20 cellular contexts compared by ENCODE assay signal in the genomic region with DNA sequence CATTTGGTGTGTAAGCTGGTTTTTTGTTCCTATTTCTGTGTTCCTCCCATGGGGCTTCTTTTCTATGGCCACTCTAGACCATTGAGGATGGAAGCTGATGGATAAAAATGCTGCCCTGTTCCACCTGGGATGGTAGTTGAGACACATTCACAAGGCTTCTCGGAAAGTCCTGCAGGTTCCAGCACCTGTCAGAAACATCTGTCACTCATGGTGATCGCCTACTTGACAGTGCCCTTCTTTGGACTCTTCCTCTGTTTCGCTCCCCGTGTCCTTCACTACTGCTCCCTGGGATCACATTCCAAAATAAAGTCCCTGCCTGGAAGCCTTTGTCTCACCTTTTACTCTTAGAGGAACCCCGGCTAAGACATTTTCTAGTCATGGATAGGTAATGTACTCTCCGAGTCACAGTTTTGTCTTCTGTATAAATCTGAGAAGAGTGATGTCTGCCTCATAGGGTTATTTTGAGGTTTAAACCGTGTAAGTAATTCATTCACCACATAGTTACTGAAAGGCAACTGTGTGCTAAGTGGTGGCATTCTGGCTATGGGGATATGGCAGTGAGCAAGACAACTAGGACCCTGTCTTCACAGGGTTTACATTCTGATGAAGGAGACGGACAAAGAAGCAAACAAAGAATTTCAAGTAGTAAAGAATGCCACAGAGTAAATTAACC. TPM values are rescaled to one million over a fixed set of nuclear protein-coding genes. Genes with fewer than 3 reads are reported as not detected.
DNase-seq lines count a peak whose midpoint lies in the region; ATAC-seq and TF ChIP-seq lines count a peak whose summit lies in the region.
"Had no signal": no experiment of that assay in that cellular context is flagged by ENCODE, and none has a peak within 500 bp of the region (broad histone marks: within the 10 kb centered on the region; RNA-seq: fewer than 3 reads in every experiment).

No MANE protein-coding gene starts in this region.

- no peaks in the 10 kb centered on the region for H3K27me3 Mint-ChIP-seq in activated CD8-positive, alpha-beta memory T cell treated with anti-CD3 and anti-CD28 coated beads, Interleukin-2, amount 10 ng/mL, durations not matched to agents 7 days and 5 days
- H3K27me3 Mint-ChIP-seq in CD8-positive, alpha-beta T cell (ENCODE audit: low read depth): no peaks in the 10 kb centered on the region
- no peaks in the 10 kb centered on the region for H3K27me3 Mint-ChIP-seq in activated naive CD8-positive, alpha-beta T cell
- H3K27me3 Mint-ChIP-seq: stimulated activated naive B cell treated with anti-CD40 and anti-IgM and Interleukin-4, amounts not matched to agents 10 μg/mL and 1 μg/mL and 100 μg/mL, for 72 hours had no signal

- peak overlapping the region; percentile 10 for H3K4me3 Mint-ChIP-seq in activated CD8-positive, alpha-beta memory T cell treated with anti-CD3 and anti-CD28 coated beads, Interleukin-2, amount 10 ng/mL, durations not matched to agents 7 days and 5 days
- H3K4me3 Mint-ChIP-seq in CD8-positive, alpha-beta T cell: peak overlapping the region; percentile 38
- peak overlapping the region; percentile 73 for H3K4me3 Mint-ChIP-seq in activated naive CD8-positive, alpha-beta T cell
- H3K4me3 Mint-ChIP-seq: stimulated activated naive B cell treated with anti-CD40 and anti-IgM and Interleukin-4, amounts not matched to agents 10 μg/mL and 1 μg/mL and 100 μg/mL, for 72 hours had no signal

- WGBS in psoas muscle, 3 donors: 32 to 49% (median 36%) methylated on average over 8 of the region's 8 CpGs

- no peaks in the 10 kb centered on the region for H3K27me3 ChIP-seq in CD8-positive, alpha-beta T cell (ENCODE audit: insufficient read depth, low read length)
- no peaks in the 10 kb centered on the region for H3K27me3 ChIP-seq in psoas muscle (ENCODE audit: insufficient read depth in 3 of 3, low read length in 2 of 3)
- H3K27me3 ChIP-seq: colonic mucosa, neutrophil, transverse colon had no signal

- DNase-seq in activated CD8-positive, alpha-beta memory T cell treated with anti-CD3 and anti-CD28 coated beads, Interleukin-2, amount 10 ng/mL, durations not matched to agents 7 days and 5 days: no peak
- DNase-seq in activated CD8-positive, alpha-beta memory T cell treated with anti-CD3 and anti-CD28 coated beads, Interleukin-2, amount 50 U/mL, for 48 hours: no peak
- no peak for DNase-seq in CD8-positive, alpha-beta T cell
- DNase-seq in psoas muscle (no peak), NCI-H2227 (lab: John Stamatoyannopoulos, UW; ENCODE audit: unreplicated experiment) (no peak), DMS 273 treated with DMSO at 0.1 percent for 48 hours (lab: John Stamatoyannopoulos, UW) (no peak)
- DNase-seq: activated gamma-delta T cell treated with Interleukin-2 at 50 U/mL for 16 hours; colonic mucosa; NCI-H1694 treated with DMSO at 0.1 percent for 48 hours; NCI-H345; SK-N-SH; stimulated activated naive B cell treated with anti-CD40 and anti-IgM and Interleukin-4, amounts not matched to agents 10 μg/mL and 1 μg/mL and 100 μg/mL, for 72 hours; transverse colon had no signal

- CTCF ChIA-PET in activated CD8-positive, alpha-beta memory T cell treated with anti-CD3 and anti-CD28 coated beads, Interleukin-2, amount 10 ng/mL, durations not matched to agents 7 days and 5 days (lab: Charles Lee): interaction anchor here (1.0 kb wide), 1 partner anchor 9 kb away, joined by 4 read pairs; no protein-coding TSS in a partner anchor
- CTCF ChIA-PET in CD8-positive, alpha-beta T cell (lab: Charles Lee): interaction anchor here (0.7 to 1.1 kb wide), 2 partner anchors 10 to 45 kb away, joined by 3 to 6 read pairs; no protein-coding TSS in a partner anchor

- H3K27ac Mint-ChIP-seq in activated CD8-positive, alpha-beta memory T cell treated with anti-CD3 and anti-CD28 coated beads, Interleukin-2, amount 10 ng/mL, durations not matched to agents 7 days and 5 days: peak overlapping the region; percentile 84
- peak overlapping the region; percentile 89 for H3K27ac Mint-ChIP-seq in CD8-positive, alpha-beta T cell
- peak overlapping the region; percentile 93 for H3K27ac Mint-ChIP-seq in activated naive CD8-positive, alpha-beta T cell
- H3K27ac Mint-ChIP-seq: stimulated activated naive B cell treated with anti-CD40 and anti-IgM and Interleukin-4, amounts not matched to agents 10 μg/mL and 1 μg/mL and 100 μg/mL, for 72 hours had no signal

- peaks cover 93% of the 10 kb centered on the region for H3K4me1 ChIP-seq in CD8-positive, alpha-beta T cell (ENCODE audit: insufficient read depth, low read length)
- H3K4me1 ChIP-seq in psoas muscle: peaks cover 73% of the 10 kb centered on the region
- H3K4me1 ChIP-seq: colonic mucosa had no signal

- no peak for TF ChIP-seq CTCF in CD8-positive, alpha-beta T cell (IDR thresholded peaks at IDR 0.05)
- no peak for TF ChIP-seq CTCF in psoas muscle (IDR thresholded peaks at IDR 0.05)

- peak overlapping the region; percentile 11 for H3K27ac ChIP-seq in CD8-positive, alpha-beta T cell (ENCODE audit: low read depth, low read length)
- H3K27ac ChIP-seq in psoas muscle: peak overlapping the region; percentile 77
- H3K27ac ChIP-seq: colonic mucosa, neutrophil, transverse colon had no signal

- intact Hi-C loops in CD8-positive, alpha-beta T cell (cut with DNase I, micrococcal nuclease): loop anchor here in 1 of 2 experiments (2.0 kb wide), 1 partner anchor 37 kb away; the partner anchor contains the start of gene GPR18
- intact Hi-C loops in psoas muscle (cut with DNase I): no loop called here

- peaks cover 34% of the 10 kb centered on the region for H3K36me3 Mint-ChIP-seq in activated CD8-positive, alpha-beta memory T cell treated with anti-CD3 and anti-CD28 coated beads, Interleukin-2, amount 10 ng/mL, durations not matched to agents 7 days and 5 days
- peaks cover 23% of the 10 kb centered on the region for H3K36me3 Mint-ChIP-seq in CD8-positive, alpha-beta T cell
- peaks cover 7% of the 10 kb centered on the region for H3K36me3 Mint-ChIP-seq in activated naive CD8-positive, alpha-beta T cell

- POLR2A ChIA-PET in CD8-positive, alpha-beta T cell (lab: Charles Lee): interaction anchor here (1.1 to 1.3 kb wide), 3 partner anchors 9 to 135 kb away, joined by 3 to 4 read pairs (median 3); no protein-coding TSS in a partner anchor

- no peaks in the 10 kb centered on the region for H3K9me3 ChIP-seq in CD8-positive, alpha-beta T cell (ENCODE audit: low read length)
- no peaks in the 10 kb centered on the region for H3K9me3 ChIP-seq in psoas muscle
- H3K9me3 ChIP-seq: colonic mucosa, neutrophil, SK-N-SH, transverse colon had no signal

- peaks cover 89% of the 10 kb centered on the region for H3K4me1 Mint-ChIP-seq in activated CD8-positive, alpha-beta memory T cell treated with anti-CD3 and anti-CD28 coated beads, Interleukin-2, amount 10 ng/mL, durations not matched to agents 7 days and 5 days
- peaks cover 91% of the 10 kb centered on the region for H3K4me1 Mint-ChIP-seq in CD8-positive, alpha-beta T cell (ENCODE audit: low read depth)
- peaks cover 94% of the 10 kb centered on the region for H3K4me1 Mint-ChIP-seq in activated naive CD8-positive, alpha-beta T cell (ENCODE audit: low read depth)

- ATAC-seq in activated CD8-positive, alpha-beta memory T cell treated with anti-CD3 and anti-CD28 coated beads, Interleukin-2, amount 10 ng/mL, durations not matched to agents 7 days and 5 days: no peak
- no peak for ATAC-seq in CD8-positive, alpha-beta T cell
- ATAC-seq in psoas muscle: peak; percentile 75 to 84 (median 80)
- no peak for ATAC-seq in HG03025 (IDR thresholded peaks at IDR 0.05; ENCODE audit: low FRiP score, unreplicated experiment)
- ATAC-seq: stimulated activated naive B cell treated with anti-CD40 and anti-IgM and Interleukin-4, amounts not matched to agents 10 μg/mL and 1 μg/mL and 100 μg/mL, for 72 hours had no signal

- peaks cover 6% of the 10 kb centered on the region for H3K36me3 ChIP-seq in CD8-positive, alpha-beta T cell (ENCODE audit: insufficient read depth, low read length)
- no peaks in the 10 kb centered on the region for H3K36me3 ChIP-seq in psoas muscle (ENCODE audit: insufficient read depth in 1 of 2, low read depth in 1 of 2)
- H3K36me3 ChIP-seq: colonic mucosa, neutrophil, transverse colon had no signal

- peak overlapping the region; percentile 22 for H3K4me3 ChIP-seq in CD8-positive, alpha-beta T cell (ENCODE audit: low read depth, low read length)
- H3K4me3 ChIP-seq in psoas muscle: peak overlapping the region; percentile 47
- H3K4me3 ChIP-seq: colonic mucosa, transverse colon had no signal

- H3K9me3 Mint-ChIP-seq in activated CD8-positive, alpha-beta memory T cell treated with anti-CD3 and anti-CD28 coated beads, Interleukin-2, amount 10 ng/mL, durations not matched to agents 7 days and 5 days (ENCODE audit: low read depth): no peaks in the 10 kb centered on the region
- H3K9me3 Mint-ChIP-seq in CD8-positive, alpha-beta T cell: peaks cover 4% of the 10 kb centered on the region
- no peaks in the 10 kb centered on the region for H3K9me3 Mint-ChIP-seq in activated naive CD8-positive, alpha-beta T cell (ENCODE audit: low read depth)

RNA-seq across cellular contexts. Expression of gene UBAC2, which starts 21.0 kb away (rescaled TPM):
- 10 to 100 TPM; 52.8 to 60.8 TPM for total RNA-seq in activated CD8-positive, alpha-beta memory T cell treated with anti-CD3 and anti-CD28 coated beads, Interleukin-2, amount 10 ng/mL, durations not matched to agents 7 days and 5 days
- total RNA-seq in CD8-positive, alpha-beta T cell: 10 to 100 TPM; 62.0 to 63.0 TPM
- 10 to 100 TPM; 65.1 to 79.2 (median 71.0) TPM for total RNA-seq in psoas muscle
- polyA plus RNA-seq in psoas muscle: 10 to 100 TPM; 54.1 to 97.1 (median 71.7) TPM

RNA-seq across cellular contexts. Expression of gene GPR18, which starts 36.5 kb away (rescaled TPM):
- total RNA-seq in activated CD8-positive, alpha-beta memory T cell treated with anti-CD3 and anti-CD28 coated beads, Interleukin-2, amount 10 ng/mL, durations not matched to agents 7 days and 5 days: 10 to 100 TPM; 11.1 to 13.1 TPM
- total RNA-seq in CD8-positive, alpha-beta T cell: 10 to 100 TPM; 31.9 to 36.2 TPM
- total RNA-seq in psoas muscle: under 1 TPM in 1 of 4 donors, not detected in 3; 0.27 TPM
- under 1 TPM in 1 of 3 donors, not detected in 2; 0.01 TPM for polyA plus RNA-seq in psoas muscle
- total RNA-seq: endothelial cell of umbilical vein, fibroblast of villous mesenchyme, H4, renal cortical epithelial cell had no signal
- polyA plus RNA-seq: endothelial cell of umbilical vein, SK-N-SH had no signal

Comparison
In these comparisons a context has a peak if more than half of its experiments do, and no peak if none do; other contexts are left out.
1. ATAC-seq: peak in psoas muscle (4 of 4); none in activated CD8-positive, alpha-beta memory T cell treated with anti-CD3 and anti-CD28 coated beads, Interleukin-2, amount 10 ng/mL, durations not matched to agents 7 days and 5 days (single experiment), CD8-positive, alpha-beta T cell (single experiment) and HG03025 (single experiment).
2. H3K4me3 Mint-ChIP-seq: peak in every context shown above with its lines; median percentile 73 in activated naive CD8-positive, alpha-beta T cell; 38 in CD8-positive, alpha-beta T cell; 10 in activated CD8-positive, alpha-beta memory T cell treated with anti-CD3 and anti-CD28 coated beads, Interleukin-2, amount 10 ng/mL, durations not matched to agents 7 days and 5 days.
3. RNA of gene GPR18, which starts 36.5 kb away (total RNA-seq): 31.9 to 36.2 TPM in CD8-positive, alpha-beta T cell and 11.1 to 13.1 TPM in activated CD8-positive, alpha-beta memory T cell treated with anti-CD3 and anti-CD28 coated beads, Interleukin-2, amount 10 ng/mL, durations not matched to agents 7 days and 5 days; 0.27 TPM in psoas muscle; every median in the first group is over 4 times any median in the second.
4. Peak in every context shown above with its lines, with median percentiles within 50 percentile points of each other: H3K27ac Mint-ChIP-seq.